In the genomic region with DNA sequence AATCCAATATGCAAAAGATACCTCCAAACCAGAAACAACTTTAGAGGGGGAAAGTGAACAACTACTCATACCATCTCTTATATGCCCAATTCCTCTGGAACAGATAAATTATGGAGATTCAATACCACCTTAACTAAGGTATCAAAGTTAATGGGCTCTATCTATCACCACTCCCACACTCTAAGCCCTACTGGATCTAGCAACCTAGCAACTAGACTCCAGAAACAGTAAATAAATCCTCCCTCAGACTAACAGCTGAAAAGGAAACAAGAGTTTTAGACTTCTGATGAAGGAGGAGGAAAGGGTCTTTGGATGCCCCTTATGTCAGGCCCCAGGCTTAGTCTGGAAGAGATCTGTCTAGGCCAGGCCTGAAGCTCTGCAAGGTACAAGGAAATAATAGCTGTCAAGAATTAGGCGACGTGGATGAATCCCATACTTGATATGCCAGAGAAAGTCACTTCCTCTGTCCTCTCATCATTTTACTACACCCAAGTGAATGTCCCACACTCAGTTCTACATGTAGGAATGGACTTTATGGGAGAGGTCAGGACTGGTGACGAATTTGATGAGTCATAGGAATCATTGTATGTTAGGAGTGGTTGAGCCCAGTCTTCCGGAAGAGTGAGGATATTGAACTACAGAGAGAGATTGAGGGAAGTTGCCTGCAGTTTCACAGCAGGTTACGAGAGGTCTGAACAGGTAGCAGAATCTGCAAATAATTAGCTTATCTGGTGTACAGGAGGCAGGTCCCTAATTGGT, we compare ENCODE assay signal across 8 cellular contexts.
DNase-seq lines count a peak whose midpoint lies in the region; ATAC-seq and TF ChIP-seq lines count a peak whose summit lies in the region.

No MANE protein-coding gene starts in this region.

- H3K27me3 ChIP-seq in BLaER1 (no peaks in the 10 kb centered on the region), mucosa of rectum (ENCODE audit: control insufficient read depth in 2 of 2, insufficient read depth in 2 of 2, low read length in 2 of 2) (no peaks in the 10 kb centered on the region)

- H3K27me3 Mint-ChIP-seq in activated T-cell treated with anti-CD3 and anti-CD28 coated beads, Interleukin-2, amount 50 U/mL, for 24 hours = no peaks in the 10 kb centered on the region

- H3K36me3 ChIP-seq in BLaER1 (no peaks in the 10 kb centered on the region), mucosa of rectum (ENCODE audit: control insufficient read depth in 2 of 2, insufficient read depth in 2 of 2, low read length in 2 of 2) (peaks cover 0 to 3% of the 10 kb centered on the region in 2 donors)

- H3K4me3 ChIP-seq in BLaER1 (no peak overlapping the region), mucosa of rectum (ENCODE audit: low read length in 2 of 2) (no peak overlapping the region)

- peak overlapping the region; percentile 27; the same call in 1 of the 2 replicates for H3K4me2 ChIP-seq in BLaER1

- no peak overlapping the region for H3K27ac Mint-ChIP-seq in activated T-cell treated with anti-CD3 and anti-CD28 coated beads, Interleukin-2, amount 50 U/mL, for 24 hours

- H3K9me3 Mint-ChIP-seq in activated T-cell treated with anti-CD3 and anti-CD28 coated beads, Interleukin-2, amount 50 U/mL, for 24 hours = no peaks in the 10 kb centered on the region

- H3K36me3 Mint-ChIP-seq in activated T-cell treated with anti-CD3 and anti-CD28 coated beads, Interleukin-2, amount 50 U/mL, for 24 hours (ENCODE audit: low read depth) = no peaks in the 10 kb centered on the region

- peak; percentile 89 for TF ChIP-seq EP300 in Ishikawa (IDR thresholded peaks at IDR 0.05; ENCODE audit: borderline replicate concordance)

- H3K4me1 Mint-ChIP-seq in activated T-cell treated with anti-CD3 and anti-CD28 coated beads, Interleukin-2, amount 50 U/mL, for 24 hours (ENCODE audit: low read depth) = peaks cover 79% of the 10 kb centered on the region

- peak; percentile 12; the same call in 1 of the 2 replicates for TF ChIP-seq RAD21 in Ishikawa (IDR thresholded peaks at IDR 0.05; ENCODE audit: low read depth)

- H3K9ac ChIP-seq in BLaER1 (no peak overlapping the region), mucosa of rectum (ENCODE audit: low read depth in 1 of 2, low read length in 2 of 2) (peak overlapping the region in 1 of 2 donors; percentile 53)

- H4K20me1 ChIP-seq in BLaER1 = peaks cover 34% of the 10 kb centered on the region; the same call in 1 of the 2 replicates

- no peak for TF ChIP-seq CTCF in GM10266 (IDR thresholded peaks at IDR 0.05; ENCODE audit: control insufficient read depth, insufficient read depth, low read depth, missing control alignments)

- DNase-seq in dermis blood vessel endothelial cell (peak; percentile 92), substantia nigra (lab: John Stamatoyannopoulos, UW) (no peak), GM10266 (ENCODE audit: extremely low spot score) (no peak)
- no peak for DNase-seq in activated T-cell treated with anti-CD3 and anti-CD28 coated beads, Interleukin-2, amount 50 U/mL, for 24 hours

- no peak for ATAC-seq in HG02973 (IDR thresholded peaks at IDR 0.05; ENCODE audit: unreplicated experiment)

- no peak overlapping the region for H3K4me3 Mint-ChIP-seq in activated T-cell treated with anti-CD3 and anti-CD28 coated beads, Interleukin-2, amount 50 U/mL, for 24 hours

- peaks cover 27% of the 10 kb centered on the region for H3K4me1 ChIP-seq in BLaER1
- peaks cover 3 to 22% of the 10 kb centered on the region in 2 donors for H3K4me1 ChIP-seq in mucosa of rectum (ENCODE audit: control insufficient read depth in 2 of 2, insufficient read depth in 2 of 2, low read length in 2 of 2)

- H3K27ac ChIP-seq in BLaER1 (no peak overlapping the region), mucosa of rectum (ENCODE audit: low read depth in 2 of 2, low read length in 2 of 2) (peak overlapping the region; percentile 75 to 87), substantia nigra (ENCODE audit: low read depth, low read length, poor library complexity, severe bottlenecking) (no peak overlapping the region)

- H3K9me3 ChIP-seq in BLaER1 (no peaks in the 10 kb centered on the region), mucosa of rectum (ENCODE audit: control insufficient read depth in 2 of 2, low read length in 2 of 2) (no peaks in the 10 kb centered on the region)

TF ChIP-seq in Ishikawa, 13 proteins besides CTCF, POLR2A, EP300 and RAD21:
- TF ChIP-seq, protein P1, sequence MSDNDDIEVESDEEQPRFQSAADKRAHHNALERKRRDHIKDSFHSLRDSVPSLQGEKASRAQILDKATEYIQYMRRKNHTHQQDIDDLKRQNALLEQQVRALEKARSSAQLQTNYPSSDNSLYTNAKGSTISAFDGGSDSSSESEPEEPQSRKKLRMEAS (IDR thresholded peaks at IDR 0.05) = peak; percentile 45; the same call in 1 of the 2 replicates
- TF ChIP-seq EGR1 (IDR thresholded peaks at IDR 0.05) = no peak
- TF ChIP-seq NFIC (IDR thresholded peaks at IDR 0.05) = peak; percentile 29; the same call in 1 of the 2 replicates
- no peak for TF ChIP-seq TAF1 (IDR thresholded peaks at IDR 0.05; ENCODE audit: low read depth)
- TF ChIP-seq TCF12 (IDR thresholded peaks at IDR 0.05; ENCODE audit: low read depth) = peak; percentile 79
- TF ChIP-seq YY1 (IDR thresholded peaks at IDR 0.05; ENCODE audit: low read depth) = no peak
- no peak for TF ChIP-seq ZBTB7A (IDR thresholded peaks at IDR 0.05; ENCODE audit: low read depth)
- TF ChIP-seq, protein P2, sequence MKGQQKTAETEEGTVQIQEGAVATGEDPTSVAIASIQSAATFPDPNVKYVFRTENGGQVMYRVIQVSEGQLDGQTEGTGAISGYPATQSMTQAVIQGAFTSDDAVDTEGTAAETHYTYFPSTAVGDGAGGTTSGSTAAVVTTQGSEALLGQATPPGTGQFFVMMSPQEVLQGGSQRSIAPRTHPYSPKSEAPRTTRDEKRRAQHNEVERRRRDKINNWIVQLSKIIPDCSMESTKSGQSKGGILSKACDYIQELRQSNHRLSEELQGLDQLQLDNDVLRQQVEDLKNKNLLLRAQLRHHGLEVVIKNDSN (IDR thresholded peaks at IDR 0.05) = no peak
- no peak; the same call in 1 of the 2 replicates for TF ChIP-seq CREB1 (IDR thresholded peaks at IDR 0.05; ENCODE audit: low read depth)
- no peak; the same call in 1 of the 2 replicates for TF ChIP-seq CEBPB (IDR thresholded peaks at IDR 0.05)
- TF ChIP-seq, protein P3, sequence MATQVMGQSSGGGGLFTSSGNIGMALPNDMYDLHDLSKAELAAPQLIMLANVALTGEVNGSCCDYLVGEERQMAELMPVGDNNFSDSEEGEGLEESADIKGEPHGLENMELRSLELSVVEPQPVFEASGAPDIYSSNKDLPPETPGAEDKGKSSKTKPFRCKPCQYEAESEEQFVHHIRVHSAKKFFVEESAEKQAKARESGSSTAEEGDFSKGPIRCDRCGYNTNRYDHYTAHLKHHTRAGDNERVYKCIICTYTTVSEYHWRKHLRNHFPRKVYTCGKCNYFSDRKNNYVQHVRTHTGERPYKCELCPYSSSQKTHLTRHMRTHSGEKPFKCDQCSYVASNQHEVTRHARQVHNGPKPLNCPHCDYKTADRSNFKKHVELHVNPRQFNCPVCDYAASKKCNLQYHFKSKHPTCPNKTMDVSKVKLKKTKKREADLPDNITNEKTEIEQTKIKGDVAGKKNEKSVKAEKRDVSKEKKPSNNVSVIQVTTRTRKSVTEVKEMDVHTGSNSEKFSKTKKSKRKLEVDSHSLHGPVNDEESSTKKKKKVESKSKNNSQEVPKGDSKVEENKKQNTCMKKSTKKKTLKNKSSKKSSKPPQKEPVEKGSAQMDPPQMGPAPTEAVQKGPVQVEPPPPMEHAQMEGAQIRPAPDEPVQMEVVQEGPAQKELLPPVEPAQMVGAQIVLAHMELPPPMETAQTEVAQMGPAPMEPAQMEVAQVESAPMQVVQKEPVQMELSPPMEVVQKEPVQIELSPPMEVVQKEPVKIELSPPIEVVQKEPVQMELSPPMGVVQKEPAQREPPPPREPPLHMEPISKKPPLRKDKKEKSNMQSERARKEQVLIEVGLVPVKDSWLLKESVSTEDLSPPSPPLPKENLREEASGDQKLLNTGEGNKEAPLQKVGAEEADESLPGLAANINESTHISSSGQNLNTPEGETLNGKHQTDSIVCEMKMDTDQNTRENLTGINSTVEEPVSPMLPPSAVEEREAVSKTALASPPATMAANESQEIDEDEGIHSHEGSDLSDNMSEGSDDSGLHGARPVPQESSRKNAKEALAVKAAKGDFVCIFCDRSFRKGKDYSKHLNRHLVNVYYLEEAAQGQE (IDR thresholded peaks at IDR 0.05; ENCODE audit: low read depth) = no peak
- TF ChIP-seq TEAD4 (IDR thresholded peaks at IDR 0.05) = peak; percentile 72
- peak; percentile 70; the same call in 1 of the 2 replicates for TF ChIP-seq FOXM1 (IDR thresholded peaks at IDR 0.05; ENCODE audit: borderline replicate concordance, low read depth)

Comparison
In these comparisons a context has a peak if more than half of its experiments do, and no peak if none do; other contexts are left out.
1. H3K27ac ChIP-seq: peak in mucosa of rectum (2 of 2); none in BLaER1 (single experiment) and substantia nigra (single experiment).